Comparison of ENCODE assay signal across 10 cellular contexts in the genomic region with DNA sequence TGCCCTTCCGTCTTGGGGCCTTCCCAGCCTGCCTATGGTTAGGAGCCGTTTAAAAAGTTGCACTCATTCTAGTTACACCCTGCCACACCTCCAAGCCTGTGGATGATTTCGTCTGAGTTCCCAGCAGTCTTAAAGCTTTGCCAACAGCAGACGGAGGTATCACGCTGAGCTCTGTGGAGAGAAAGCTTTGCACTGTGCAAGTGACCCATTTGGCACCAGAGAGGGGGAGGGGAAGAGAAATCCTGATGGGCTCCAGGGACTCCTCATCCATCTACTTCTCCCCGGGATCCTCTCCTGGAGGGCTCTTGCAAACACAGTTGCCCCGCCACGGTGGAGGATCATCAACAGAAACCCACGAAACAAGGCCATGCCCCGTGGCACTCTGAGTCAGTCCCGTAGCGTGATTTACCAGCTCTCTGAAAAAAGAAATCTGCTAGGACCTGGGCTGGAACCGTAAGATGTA.
DNase-seq lines count a peak whose midpoint lies in the region; ATAC-seq, FAIRE-seq and TF ChIP-seq lines count a peak whose summit lies in the region.
"Had no signal": no experiment of that assay in that cellular context is flagged by ENCODE, and none has a peak within 500 bp of the region (broad histone marks: within the 10 kb centered on the region; RNA-seq: fewer than 3 reads in every experiment).

No MANE protein-coding gene starts in this region.

- H3K27me3 Mint-ChIP-seq in astrocyte (ENCODE audit: low read depth, unreplicated experiment): no peaks in the 10 kb centered on the region
- peaks cover 14% of the 10 kb centered on the region for H3K27me3 Mint-ChIP-seq in activated CD4-positive, alpha-beta T cell treated with anti-CD3 and anti-CD28 coated beads, Interleukin-2, amount 10 ng/mL, durations not matched to agents 24 days and 14 days
- no peaks in the 10 kb centered on the region for H3K27me3 Mint-ChIP-seq in activated T-cell treated with anti-CD3 and anti-CD28 coated beads, Interleukin-2, amount 50 U/mL, for 4 hours (ENCODE audit: low read depth)

- BruUV-seq in IMR-90 (replicated peaks; lab: Mats Ljungman, UMichigan): no TSS peak

- DNase-seq in IMR-90 (no peak), astrocyte (ENCODE audit: low read depth) (peak; percentile 39), iPS-NIHi7 (ENCODE audit: extremely low spot score) (peak; percentile 22), NAMALWA (ENCODE audit: low spot score) (no peak)
- no peak for DNase-seq in activated CD4-positive, alpha-beta T cell treated with anti-CD3 and anti-CD28 coated beads, Interleukin-2, amount 10 ng/mL, durations not matched to agents 24 days and 14 days
- no peak for DNase-seq in activated T-cell treated with anti-CD3 and anti-CD28 coated beads, Interleukin-2, amount 50 U/mL, for 4 hours
- DNase-seq: stimulated activated naive CD4-positive, alpha-beta T cell had no signal

- peak overlapping the region; percentile 16 to 46; a peak in 1 of 4 replicates for H4K8ac ChIP-seq in IMR-90 (ENCODE audit: low read depth in 2 of 2, low read length in 2 of 2)

- no peaks in the 10 kb centered on the region for H4K20me1 ChIP-seq in IMR-90 (ENCODE audit: insufficient read depth, low read length)
- no peaks in the 10 kb centered on the region for H4K20me1 ChIP-seq in astrocyte (ENCODE audit: insufficient read depth, low read length)

- no peak for ATAC-seq in IMR-90 (ENCODE audit: low read depth)
- no peak for ATAC-seq in activated T-cell treated with anti-CD3 and anti-CD28 coated beads, Interleukin-2, amount 50 U/mL, for 4 hours
- no peak for ATAC-seq in HG02840 (IDR thresholded peaks at IDR 0.05; ENCODE audit: low FRiP score, unreplicated experiment)

- H3K27ac ChIP-seq in IMR-90 (ENCODE audit: insufficient read depth, low read length) (peak overlapping the region; percentile 13; the same call in 1 of the 2 replicates), astrocyte (ENCODE audit: low read depth, low read length) (no peak overlapping the region), skin epidermis (peak overlapping the region in 17 of 21 experiments; percentile 4 to 82 (median 65))

- no peak overlapping the region for H3K9ac ChIP-seq in IMR-90 (ENCODE audit: low read depth, low read length)
- H3K9ac ChIP-seq in astrocyte (ENCODE audit: low read length): no peak overlapping the region

- peak overlapping the region; percentile 61 for H2AK9ac ChIP-seq in IMR-90 (replicated peaks; ENCODE audit: low read depth, low read length, poor library complexity)

- no peak for TF ChIP-seq POLR2A in IMR-90 (IDR thresholded peaks at IDR 0.05; ENCODE audit: low read depth, low read length)

- no peak overlapping the region for H3K4me3 Mint-ChIP-seq in astrocyte (ENCODE audit: unreplicated experiment)
- H3K4me3 Mint-ChIP-seq in activated CD4-positive, alpha-beta T cell treated with anti-CD3 and anti-CD28 coated beads, Interleukin-2, amount 10 ng/mL, durations not matched to agents 24 days and 14 days: no peak overlapping the region
- no peak overlapping the region for H3K4me3 Mint-ChIP-seq in activated T-cell treated with anti-CD3 and anti-CD28 coated beads, Interleukin-2, amount 50 U/mL, for 4 hours

- H2BK20ac ChIP-seq in IMR-90 (ENCODE audit: low read depth, low read length): peak overlapping the region; percentile 20; the same call in 1 of the 2 replicates

- no peak for TF ChIP-seq RAD21 in IMR-90 (IDR thresholded peaks at IDR 0.05; ENCODE audit: low read length)

- H3K27ac Mint-ChIP-seq in astrocyte (ENCODE audit: unreplicated experiment): peak overlapping the region; percentile 71
- H3K27ac Mint-ChIP-seq in activated CD4-positive, alpha-beta T cell treated with anti-CD3 and anti-CD28 coated beads, Interleukin-2, amount 10 ng/mL, durations not matched to agents 24 days and 14 days: no peak overlapping the region

- no CpG with 5 or more reads among the region's 13 CpGs for WGBS in IMR-90 (ENCODE audit: extremely low coverage in 2 of 2, insufficient read length in 1 of 2), 2 experiments

- intact Hi-C loops in IMR-90 (cut with micrococcal nuclease): loop anchor here (5.0 kb wide), 1 partner anchor 96 kb away; no protein-coding TSS in a partner anchor
- intact Hi-C loops in activated CD4-positive, alpha-beta T cell treated with anti-CD3 and anti-CD28 coated beads, Interleukin-2, amount 10 ng/mL, durations not matched to agents 24 days and 14 days (cut with micrococcal nuclease): no loop called here

- H3K23ac ChIP-seq in IMR-90 (ENCODE audit: low read depth, low read length): 0 out of 2 replicates have a peak overlapping the region, but pooled peaks have one; percentile 4

- in situ Hi-C loops in IMR-90 (cut with MboI; ENCODE audit: low sequenced_read_pairs): no loop called here

- no peak overlapping the region for H2BK5ac ChIP-seq in IMR-90 (ENCODE audit: low read depth, low read length, poor library complexity, severe bottlenecking)

- no peak overlapping the region for H3K4me2 ChIP-seq in IMR-90 (ENCODE audit: low read depth, low read length)
- peak overlapping the region; percentile 46 for H3K4me2 ChIP-seq in astrocyte (ENCODE audit: low read length)

- H2AK5ac ChIP-seq in IMR-90 (ENCODE audit: low read depth, low read length): peak overlapping the region; percentile 29; the same call in 1 of the 2 replicates

- peak overlapping the region; percentile 54; the same call in 2 of the 3 replicates for H2BK15ac ChIP-seq in IMR-90 (ENCODE audit: low read depth, low read length)

- peaks cover 6% of the 10 kb centered on the region; the same call in 1 of the 2 replicates for H3K9me1 ChIP-seq in IMR-90 (ENCODE audit: insufficient read depth, low read length)

- H3K18ac ChIP-seq in IMR-90 (ENCODE audit: low read depth, low read length): peak overlapping the region; percentile 11; the same call in 1 of the 2 replicates

- peak overlapping the region; percentile 22 for H4K5ac ChIP-seq in IMR-90 (ENCODE audit: low read depth, low read length)

- H3K9me3 ChIP-seq in IMR-90 (ENCODE audit: control insufficient read depth, insufficient read depth, low read length) (no peaks in the 10 kb centered on the region), astrocyte (ENCODE audit: insufficient read depth, low read depth, low read length) (no peaks in the 10 kb centered on the region)

- H4K91ac ChIP-seq in IMR-90 (ENCODE audit: insufficient read depth, low read depth, low read length): peak overlapping the region; percentile 28; the same call in 1 of the 2 replicates

- no peak overlapping the region for H3K4me3 ChIP-seq in IMR-90 (ENCODE audit: insufficient read depth, low read depth, low read length)
- H3K4me3 ChIP-seq in astrocyte (ENCODE audit: insufficient read depth, low read depth, low read length): peak overlapping the region; percentile 24
- H3K4me3 ChIP-seq in skin epidermis: no peak overlapping the region

- CTCF ChIA-PET in IMR-90 (lab: Yijun Ruan, JAX): no interaction called here

- POLR2A ChIA-PET in IMR-90 (lab: Charles Lee; ENCODE audit: unreplicated experiment): no interaction called here

- no peaks in the 10 kb centered on the region for H3K79me2 ChIP-seq in astrocyte (ENCODE audit: insufficient read depth, low read length)

- H3K36me3 Mint-ChIP-seq in astrocyte (ENCODE audit: low read depth, unreplicated experiment): no peaks in the 10 kb centered on the region
- H3K36me3 Mint-ChIP-seq in activated CD4-positive, alpha-beta T cell treated with anti-CD3 and anti-CD28 coated beads, Interleukin-2, amount 10 ng/mL, durations not matched to agents 24 days and 14 days (ENCODE audit: low read depth): no peaks in the 10 kb centered on the region
- H3K36me3 Mint-ChIP-seq in activated T-cell treated with anti-CD3 and anti-CD28 coated beads, Interleukin-2, amount 50 U/mL, for 4 hours (ENCODE audit: insufficient read depth): no peaks in the 10 kb centered on the region

- H2AFZ ChIP-seq in IMR-90 (replicated peaks; ENCODE audit: low read length, poor library complexity): peak overlapping the region; percentile 74
- peak overlapping the region; percentile 64 for H2AFZ ChIP-seq in astrocyte (ENCODE audit: low read depth, low read length)

- H2BK120ac ChIP-seq in IMR-90 (ENCODE audit: low read depth, low read length): peak overlapping the region; percentile 66

- H3K56ac ChIP-seq in IMR-90 (ENCODE audit: extremely low read depth, insufficient read depth, low read length): no peak overlapping the region

- H3K4ac ChIP-seq in IMR-90 (ENCODE audit: low read depth, low read length): peak overlapping the region; percentile 49

- peak overlapping the region; percentile 50 for H3K14ac ChIP-seq in IMR-90 (replicated peaks; ENCODE audit: low read depth, low read length)

- dilution Hi-C loops in IMR-90 (cut with HindIII; ENCODE audit: low sequenced_read_pairs, unreplicated experiment): no loop called here

- FAIRE-seq in astrocyte (lab: Jason Lieb, UNC): no peak
- FAIRE-seq: GM12891 had no signal

- H3K4me1 ChIP-seq in IMR-90 (ENCODE audit: control insufficient read depth, insufficient read depth, low read length) (peaks cover 16% of the 10 kb centered on the region), astrocyte (ENCODE audit: insufficient read depth, low read length) (peaks cover 17% of the 10 kb centered on the region)

- no peaks in the 10 kb centered on the region for H3K27me3 ChIP-seq in IMR-90 (ENCODE audit: control insufficient read depth, insufficient read depth, low read length)
- H3K27me3 ChIP-seq in astrocyte (ENCODE audit: insufficient read depth, low read length): no peaks in the 10 kb centered on the region

- peaks cover 27% of the 10 kb centered on the region for H3K4me1 Mint-ChIP-seq in astrocyte (ENCODE audit: low read depth, unreplicated experiment)
- H3K4me1 Mint-ChIP-seq in activated CD4-positive, alpha-beta T cell treated with anti-CD3 and anti-CD28 coated beads, Interleukin-2, amount 10 ng/mL, durations not matched to agents 24 days and 14 days: no peaks in the 10 kb centered on the region
- H3K4me1 Mint-ChIP-seq in activated T-cell treated with anti-CD3 and anti-CD28 coated beads, Interleukin-2, amount 50 U/mL, for 4 hours (ENCODE audit: low read depth): peaks cover 12% of the 10 kb centered on the region

- no peaks in the 10 kb centered on the region for H3K36me3 ChIP-seq in IMR-90 (ENCODE audit: control insufficient read depth, insufficient read depth, low read length)
- no peaks in the 10 kb centered on the region for H3K36me3 ChIP-seq in astrocyte (ENCODE audit: insufficient read depth, low read length)

- no peaks in the 10 kb centered on the region for H3K9me3 Mint-ChIP-seq in astrocyte (ENCODE audit: unreplicated experiment)
- no peaks in the 10 kb centered on the region for H3K9me3 Mint-ChIP-seq in activated CD4-positive, alpha-beta T cell treated with anti-CD3 and anti-CD28 coated beads, Interleukin-2, amount 10 ng/mL, durations not matched to agents 24 days and 14 days
- no peaks in the 10 kb centered on the region for H3K9me3 Mint-ChIP-seq in activated T-cell treated with anti-CD3 and anti-CD28 coated beads, Interleukin-2, amount 50 U/mL, for 4 hours

- TF ChIP-seq CTCF in IMR-90 (conservative IDR thresholded peaks at IDR 0.05; ENCODE audit: low read depth, low read length) (no peak), astrocyte (IDR thresholded peaks at IDR 0.05; ENCODE audit: insufficient read depth, low read depth, low read length) (no peak)

- no peaks in the 10 kb centered on the region for H3K79me1 ChIP-seq in IMR-90 (ENCODE audit: low read depth in 1 of 2, low read length in 2 of 2)

TF ChIP-seq in IMR-90, 13 proteins besides CTCF, POLR2A, EP300 and RAD21 (continues in another document):
- no peak for TF ChIP-seq MAZ (IDR thresholded peaks at IDR 0.05; ENCODE audit: borderline replicate concordance, low read depth, low read length)
- TF ChIP-seq CHD1 (IDR thresholded peaks at IDR 0.05; ENCODE audit: low read depth, low read length): no peak

Comparison
In these comparisons a context has a peak if more than half of its experiments do, and no peak if none do; other contexts are left out.
1. DNase-seq: peak in astrocyte (single experiment) and iPS-NIHi7 (single experiment); none in IMR-90 (single experiment), activated CD4-positive, alpha-beta T cell treated with anti-CD3 and anti-CD28 coated beads, Interleukin-2, amount 10 ng/mL, durations not matched to agents 24 days and 14 days (single experiment), activated T-cell treated with anti-CD3 and anti-CD28 coated beads, Interleukin-2, amount 50 U/mL, for 4 hours (single experiment) and NAMALWA (single experiment).